ENCODE assay signal across 8 cellular contexts in the genomic region with DNA sequence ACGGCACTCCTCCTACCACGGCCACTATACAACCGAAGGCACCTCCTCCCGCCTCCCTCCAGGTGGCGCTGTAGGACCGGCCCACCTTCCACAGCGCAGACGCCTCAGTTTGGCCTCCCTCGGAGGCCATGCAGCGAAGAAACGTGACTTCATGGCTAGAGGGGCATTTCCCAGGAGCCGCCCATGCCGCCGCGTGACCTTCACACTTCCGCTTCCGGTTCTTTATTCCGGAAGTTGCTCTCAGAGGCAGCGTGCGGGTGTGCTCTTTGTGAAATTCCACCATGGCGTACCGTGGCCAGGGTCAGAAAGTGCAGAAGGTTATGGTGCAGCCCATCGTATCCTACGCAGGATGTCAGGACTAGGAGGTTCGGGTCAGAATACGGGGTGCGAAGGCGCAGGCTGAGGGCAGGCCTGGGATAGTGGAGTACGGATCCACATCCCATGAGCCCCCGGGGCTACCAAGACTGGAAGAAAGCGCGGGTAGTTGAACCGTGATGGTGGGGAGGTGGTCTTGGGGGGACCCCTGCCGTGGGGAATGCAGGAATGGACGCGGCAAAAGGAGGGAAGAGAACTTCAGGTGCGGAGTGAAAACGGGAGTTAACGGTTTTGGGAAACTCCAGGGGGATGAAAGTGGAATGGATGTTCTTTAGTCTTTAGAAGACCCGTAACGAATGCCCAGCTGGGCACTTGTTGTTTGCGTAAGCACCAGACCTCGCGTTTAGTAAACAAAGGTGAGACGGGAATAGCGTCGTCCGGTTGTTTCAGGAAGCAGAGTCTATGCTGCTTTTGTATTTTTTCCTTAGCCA. TPM values are rescaled to one million over a fixed set of nuclear protein-coding genes. Genes with fewer than 3 reads are reported as not detected.
A peak's percentile ranks its signal among the peaks of the same experiment; 100 is the strongest.
DNase-seq lines count a peak whose midpoint lies in the region; ATAC-seq, FAIRE-seq and TF ChIP-seq lines count a peak whose summit lies in the region.

Gene SNRPE (plus strand): TSS at position 221 of the 806 bp plus-strand sequence. CDS start 61 bp downstream, at position 282.

- H3K9me3 ChIP-seq in OCI-LY3 (ENCODE audit: insufficient read depth, low read length) (no peaks in the 10 kb centered on the region), endothelial cell of umbilical vein (replicated peaks; ENCODE audit: control insufficient read depth, insufficient read depth, low read length) (no peaks in the 10 kb centered on the region)

- H3K4me3 ChIP-seq in OCI-LY3 (ENCODE audit: low read length) (peak within 1 kb of the TSS; percentile 86), endothelial cell of umbilical vein (replicated peaks in 1 of 3; ENCODE audit: insufficient read depth in 1 of 3, low read depth in 1 of 3, low read length in 3 of 3) (peak within 1 kb of the TSS; percentile 67 to 99 (median 94))

- H3K27ac ChIP-seq in OCI-LY3 (ENCODE audit: low read length) (peak within 1 kb of the TSS; percentile 63), endothelial cell of umbilical vein (ENCODE audit: insufficient read depth, low read depth, low read length) (peak within 1 kb of the TSS; percentile 71)

- peak; percentile 99 for FAIRE-seq in endothelial cell of umbilical vein (lab: Jason Lieb, UNC)

- POLR2A ChIA-PET in endothelial cell of umbilical vein (lab: Charles Lee), result interaction anchor here (0.6 kb wide), 1 partner anchor 33 kb away, joined by 3 read pairs; no protein-coding TSS in a partner anchor

- peaks cover 34% of the 10 kb centered on the region for H3K36me3 ChIP-seq in OCI-LY3 (replicated peaks; ENCODE audit: low read depth, low read length)
- peaks cover 2 to 10% of the 10 kb centered on the region in 2 experiments for H3K36me3 ChIP-seq in endothelial cell of umbilical vein (ENCODE audit: control insufficient read depth in 2 of 2, extremely low read depth in 1 of 2, insufficient read depth in 2 of 2, low read length in 2 of 2)

- intact Hi-C loops in endothelial cell of umbilical vein (cut with micrococcal nuclease), result loop anchor here (1.0 to 10.0 kb wide), 10 partner anchors 46 to 643 kb away; partner anchors contain the start of genes ATP2B4 and ETNK2

- H2AFZ ChIP-seq in OCI-LY3 (ENCODE audit: low read depth, low read length) (peak within 1 kb of the TSS; percentile 76), endothelial cell of umbilical vein (ENCODE audit: low read depth, low read length) (peak within 1 kb of the TSS; percentile 62)

- H3K4me1 ChIP-seq in OCI-LY3 (ENCODE audit: low read length) (peaks cover 8% of the 10 kb centered on the region), endothelial cell of umbilical vein (ENCODE audit: control insufficient read depth, extremely low read depth, insufficient read depth, low read length) (peaks cover 23% of the 10 kb centered on the region)

- H3K27me3 ChIP-seq in OCI-LY3 (ENCODE audit: low read depth, low read length) (no peaks in the 10 kb centered on the region), endothelial cell of umbilical vein (ENCODE audit: control insufficient read depth in 2 of 2, insufficient read depth in 2 of 2, low read length in 2 of 2) (no peaks in the 10 kb centered on the region)

- peak; percentile 80 for TF ChIP-seq CTCF in OCI-LY3 (IDR thresholded peaks at IDR 0.05; ENCODE audit: low read depth, low read length)
- peak; percentile 92 to 95 for TF ChIP-seq CTCF in endothelial cell of umbilical vein (IDR thresholded peaks at IDR 0.05; ENCODE audit: extremely low read depth in 1 of 2, insufficient read depth in 1 of 2, low read depth in 1 of 2, low read length in 2 of 2)

- H4K20me1 ChIP-seq in OCI-LY3 (ENCODE audit: insufficient read depth, low read length) (0 out of 2 replicates have a peak, but pooled peaks cover 4% of the 10 kb centered on the region), endothelial cell of umbilical vein (replicated peaks; ENCODE audit: control insufficient read depth, extremely low read depth, insufficient read depth, low read length) (no peaks in the 10 kb centered on the region)

- peak; percentile 94 for ATAC-seq in GM21526 (IDR thresholded peaks at IDR 0.05; ENCODE audit: low FRiP score, unreplicated experiment)

- CTCF ChIA-PET in endothelial cell of umbilical vein (lab: Charles Lee), result interaction anchor here (0.8 to 19.0 kb wide), 8 partner anchors 10 to 537 kb away, joined by 3 to 903 read pairs (median 6); no protein-coding TSS in a partner anchor

- DNase-seq in DMS114 treated with DMSO at 0.1 percent for 48 hours (lab: John Stamatoyannopoulos, UW; ENCODE audit: unreplicated experiment) (peak; percentile 96), HuH-7.5 (ENCODE audit: low spot score) (peak; percentile 75), endothelial cell of umbilical vein (ENCODE audit: low read depth, low spot score) (peak; percentile 99), middle frontal gyrus (ENCODE audit: extremely low spot score, low spot score) (peak; percentile 99)
- peak; percentile 97 for DNase-seq in activated CD8-positive, alpha-beta memory T cell treated with anti-CD3 and anti-CD28 coated beads, Interleukin-2, amount 50 U/mL, for 48 hours
- DNase-seq in stimulated activated CD8-positive, alpha-beta memory T cell treated with anti-CD3 and anti-CD28 coated beads, Interleukin-2, amount 100 ng/mL, for 48 hours (ENCODE audit: low read depth in 2 of 2), result peak; percentile 88 to 91

- peak within 1 kb of the TSS; percentile 90 for H3K4me2 ChIP-seq in OCI-LY3 (ENCODE audit: low read length)
- H3K4me2 ChIP-seq in endothelial cell of umbilical vein (ENCODE audit: insufficient read depth, low read length), result peak within 1 kb of the TSS; percentile 89

- H3K9me1 ChIP-seq in endothelial cell of umbilical vein (replicated peaks; ENCODE audit: control insufficient read depth, extremely low read depth, insufficient read depth, low read length), result no peaks in the 10 kb centered on the region

- peak; percentile 84 for TF ChIP-seq POLR2A in endothelial cell of umbilical vein (IDR thresholded peaks at IDR 0.05; ENCODE audit: low read depth, low read length)

- H3K9ac ChIP-seq in OCI-LY3 (ENCODE audit: low read length), result peak within 1 kb of the TSS; percentile 93
- H3K9ac ChIP-seq in endothelial cell of umbilical vein (replicated peaks; ENCODE audit: extremely low read depth, insufficient read depth, low read length), result peak within 1 kb of the TSS; percentile 92

- H3K79me2 ChIP-seq in OCI-LY3 (ENCODE audit: low read length) (peaks cover 44% of the 10 kb centered on the region), endothelial cell of umbilical vein (ENCODE audit: control insufficient read depth, insufficient read depth, low read length) (peaks cover 24% of the 10 kb centered on the region)

- BruUV-seq in endothelial cell of umbilical vein (replicated peaks; lab: Mats Ljungman, UMichigan), result no TSS peak

- dilution Hi-C loops in endothelial cell of umbilical vein (cut with MboI; ENCODE audit: extremely low pct_ligation_motif_present, low sequenced_read_pairs), result loop anchor here (25.0 kb wide), 1 partner anchor 276 kb away; no protein-coding TSS in a partner anchor

TF ChIP-seq in endothelial cell of umbilical vein, 7 proteins besides CTCF, POLR2A, EP300 and RAD21:
- TF ChIP-seq JUN (IDR thresholded peaks at IDR 0.05; ENCODE audit: borderline replicate concordance, insufficient read depth, insufficient read length, low read depth) (peak; percentile 1), POLR2AphosphoS5 (IDR thresholded peaks at IDR 0.05; ENCODE audit: insufficient read depth, low read depth, low read length) (peak; percentile 90), EZH2 (IDR thresholded peaks at IDR 0.05; ENCODE audit: borderline replicate concordance, low read depth, low read length, severe bottlenecking) (no peak), FOS (IDR thresholded peaks at IDR 0.05; ENCODE audit: borderline replicate concordance, insufficient read depth, low read length) (no peak), GATA2 (IDR thresholded peaks at IDR 0.05; ENCODE audit: insufficient read depth, insufficient read length, low read depth, low read length) (no peak), MYC (IDR thresholded peaks at IDR 0.05; ENCODE audit: low read depth, low read length) (peak; percentile 90)
- TF ChIP-seq, protein P1, sequence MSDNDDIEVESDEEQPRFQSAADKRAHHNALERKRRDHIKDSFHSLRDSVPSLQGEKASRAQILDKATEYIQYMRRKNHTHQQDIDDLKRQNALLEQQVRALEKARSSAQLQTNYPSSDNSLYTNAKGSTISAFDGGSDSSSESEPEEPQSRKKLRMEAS (IDR thresholded peaks at IDR 0.05; ENCODE audit: insufficient read depth, insufficient read length), result peak; percentile 94
TF ChIP-seq in endothelial cell of umbilical vein: peak in this region for 4.

RNA-seq across cellular contexts. Expression of gene SNRPE, which starts in this region (rescaled TPM):
- 199 and 219 TPM in 2 replicates for total RNA-seq in endothelial cell of umbilical vein
- polyA plus RNA-seq in endothelial cell of umbilical vein, result 161 and 196 TPM in 2 replicates
- polyA plus RNA-seq in endothelial cell of umbilical vein (2011; cell fraction: cytosol; rRNA removed), result 298 and 430 TPM in 2 replicates
- 106 and 139 TPM in 2 replicates for polyA plus RNA-seq in endothelial cell of umbilical vein (2011; cell fraction: nucleus; rRNA removed)
- polyA plus RNA-seq in endothelial cell of umbilical vein (2012), result 195 and 332 TPM in 2 replicates
- 34.8 and 53.7 TPM in 2 replicates for polyA minus RNA-seq in endothelial cell of umbilical vein
- polyA minus RNA-seq in endothelial cell of umbilical vein (2011; cell fraction: cytosol; rRNA and poly(A)+ RNA removed), result 46.9 TPM
- polyA minus RNA-seq in endothelial cell of umbilical vein (2011; cell fraction: nucleus; rRNA and poly(A)+ RNA removed), result 17.9 and 26.9 TPM in 2 replicates

Comparison
In these comparisons a context has a peak if more than half of its experiments do, and no peak if none do; other contexts are left out.
1. Peak in every context shown above with its lines: DNase-seq, ATAC-seq, H3K4me3 ChIP-seq and H3K27ac ChIP-seq.